In the genomic region with DNA sequence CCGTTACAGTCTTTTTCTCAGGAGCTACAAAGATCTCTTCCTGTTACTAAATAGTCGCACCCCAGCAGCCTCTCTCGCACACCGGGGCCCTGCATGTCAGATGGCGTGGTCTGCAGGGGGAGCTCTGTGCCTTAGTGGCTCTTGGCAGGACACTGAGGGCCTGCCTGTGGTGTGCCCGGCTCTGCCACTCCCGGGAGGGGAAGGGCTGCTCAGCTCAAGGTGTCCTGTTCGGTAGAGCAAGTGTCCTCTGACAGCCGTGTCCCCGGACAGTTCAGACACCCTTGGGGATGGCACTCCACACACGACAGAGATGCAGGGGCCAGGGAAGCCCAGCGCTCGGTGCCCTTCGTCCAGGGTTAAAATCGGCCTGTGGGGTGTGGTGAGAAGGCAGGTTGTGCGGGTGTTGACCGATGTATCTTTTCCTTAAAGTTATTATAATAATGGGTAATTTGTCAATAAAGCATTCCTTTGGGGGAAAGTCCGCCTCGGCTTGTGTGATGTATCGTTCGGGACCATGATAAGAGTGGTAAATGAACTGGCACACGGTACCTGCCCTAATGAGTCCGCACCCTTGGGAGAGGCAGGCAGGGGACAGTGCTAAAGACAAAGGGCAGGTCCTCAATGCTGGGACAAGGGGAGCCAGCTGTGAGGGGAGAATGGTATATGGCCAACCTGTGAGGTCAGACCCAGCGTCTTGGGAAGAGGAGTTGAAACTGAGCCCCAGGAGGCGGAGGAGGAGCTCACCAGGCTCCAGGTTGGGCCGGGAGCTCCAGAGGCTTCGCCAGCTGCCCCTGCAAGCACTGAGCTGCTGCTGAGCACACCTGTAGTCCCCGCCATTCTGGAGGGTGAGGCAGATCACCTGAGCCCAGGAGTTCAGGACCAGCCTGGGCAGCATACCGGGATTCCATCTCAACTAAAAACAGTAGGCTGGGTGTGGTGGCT, we compare ENCODE assay signal across 1 cellular context.
TF ChIP-seq lines count a peak whose summit lies in the region.

No MANE protein-coding gene starts in this region.

TF ChIP-seq in GM23338, 12 proteins besides CTCF, POLR2A, EP300 and RAD21 (continued from another document):
- TF ChIP-seq, protein P1, sequence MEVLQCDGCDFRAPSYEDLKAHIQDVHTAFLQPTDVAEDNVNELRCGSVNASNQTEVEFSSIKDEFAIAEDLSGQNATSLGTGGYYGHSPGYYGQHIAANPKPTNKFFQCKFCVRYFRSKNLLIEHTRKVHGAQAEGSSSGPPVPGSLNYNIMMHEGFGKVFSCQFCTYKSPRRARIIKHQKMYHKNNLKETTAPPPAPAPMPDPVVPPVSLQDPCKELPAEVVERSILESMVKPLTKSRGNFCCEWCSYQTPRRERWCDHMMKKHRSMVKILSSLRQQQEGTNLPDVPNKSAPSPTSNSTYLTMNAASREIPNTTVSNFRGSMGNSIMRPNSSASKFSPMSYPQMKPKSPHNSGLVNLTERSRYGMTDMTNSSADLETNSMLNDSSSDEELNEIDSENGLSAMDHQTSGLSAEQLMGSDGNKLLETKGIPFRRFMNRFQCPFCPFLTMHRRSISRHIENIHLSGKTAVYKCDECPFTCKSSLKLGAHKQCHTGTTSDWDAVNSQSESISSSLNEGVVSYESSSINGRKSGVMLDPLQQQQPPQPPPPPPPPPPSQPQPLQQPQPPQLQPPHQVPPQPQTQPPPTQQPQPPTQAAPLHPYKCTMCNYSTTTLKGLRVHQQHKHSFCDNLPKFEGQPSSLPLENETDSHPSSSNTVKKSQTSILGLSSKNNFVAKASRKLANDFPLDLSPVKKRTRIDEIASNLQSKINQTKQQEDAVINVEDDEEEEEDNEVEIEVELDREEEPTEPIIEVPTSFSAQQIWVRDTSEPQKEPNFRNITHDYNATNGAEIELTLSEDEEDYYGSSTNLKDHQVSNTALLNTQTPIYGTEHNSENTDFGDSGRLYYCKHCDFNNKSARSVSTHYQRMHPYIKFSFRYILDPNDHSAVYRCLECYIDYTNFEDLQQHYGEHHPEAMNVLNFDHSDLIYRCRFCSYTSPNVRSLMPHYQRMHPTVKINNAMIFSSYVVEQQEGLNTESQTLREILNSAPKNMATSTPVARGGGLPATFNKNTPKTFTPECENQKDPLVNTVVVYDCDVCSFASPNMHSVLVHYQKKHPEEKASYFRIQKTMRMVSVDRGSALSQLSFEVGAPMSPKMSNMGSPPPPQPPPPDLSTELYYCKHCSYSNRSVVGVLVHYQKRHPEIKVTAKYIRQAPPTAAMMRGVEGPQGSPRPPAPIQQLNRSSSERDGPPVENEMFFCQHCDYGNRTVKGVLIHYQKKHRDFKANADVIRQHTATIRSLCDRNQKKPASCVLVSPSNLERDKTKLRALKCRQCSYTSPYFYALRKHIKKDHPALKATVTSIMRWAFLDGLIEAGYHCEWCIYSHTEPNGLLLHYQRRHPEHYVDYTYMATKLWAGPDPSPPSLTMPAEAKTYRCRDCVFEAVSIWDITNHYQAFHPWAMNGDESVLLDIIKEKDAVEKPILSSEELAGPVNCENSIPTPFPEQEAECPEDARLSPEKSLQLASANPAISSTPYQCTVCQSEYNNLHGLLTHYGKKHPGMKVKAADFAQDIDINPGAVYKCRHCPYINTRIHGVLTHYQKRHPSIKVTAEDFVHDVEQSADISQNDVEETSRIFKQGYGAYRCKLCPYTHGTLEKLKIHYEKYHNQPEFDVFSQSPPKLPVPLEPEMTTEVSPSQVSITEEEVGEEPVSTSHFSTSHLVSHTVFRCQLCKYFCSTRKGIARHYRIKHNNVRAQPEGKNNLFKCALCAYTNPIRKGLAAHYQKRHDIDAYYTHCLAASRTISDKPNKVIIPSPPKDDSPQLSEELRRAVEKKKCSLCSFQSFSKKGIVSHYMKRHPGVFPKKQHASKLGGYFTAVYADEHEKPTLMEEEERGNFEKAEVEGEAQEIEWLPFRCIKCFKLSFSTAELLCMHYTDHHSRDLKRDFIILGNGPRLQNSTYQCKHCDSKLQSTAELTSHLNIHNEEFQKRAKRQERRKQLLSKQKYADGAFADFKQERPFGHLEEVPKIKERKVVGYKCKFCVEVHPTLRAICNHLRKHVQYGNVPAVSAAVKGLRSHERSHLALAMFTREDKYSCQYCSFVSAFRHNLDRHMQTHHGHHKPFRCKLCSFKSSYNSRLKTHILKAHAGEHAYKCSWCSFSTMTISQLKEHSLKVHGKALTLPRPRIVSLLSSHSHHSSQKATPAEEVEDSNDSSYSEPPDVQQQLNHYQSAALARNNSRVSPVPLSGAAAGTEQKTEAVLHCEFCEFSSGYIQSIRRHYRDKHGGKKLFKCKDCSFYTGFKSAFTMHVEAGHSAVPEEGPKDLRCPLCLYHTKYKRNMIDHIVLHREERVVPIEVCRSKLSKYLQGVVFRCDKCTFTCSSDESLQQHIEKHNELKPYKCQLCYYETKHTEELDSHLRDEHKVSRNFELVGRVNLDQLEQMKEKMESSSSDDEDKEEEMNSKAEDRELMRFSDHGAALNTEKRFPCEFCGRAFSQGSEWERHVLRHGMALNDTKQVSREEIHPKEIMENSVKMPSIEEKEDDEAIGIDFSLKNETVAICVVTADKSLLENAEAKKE (CRISPR knock-in tag; IDR thresholded peaks at IDR 0.05): no peak
- TF ChIP-seq, protein P2, sequence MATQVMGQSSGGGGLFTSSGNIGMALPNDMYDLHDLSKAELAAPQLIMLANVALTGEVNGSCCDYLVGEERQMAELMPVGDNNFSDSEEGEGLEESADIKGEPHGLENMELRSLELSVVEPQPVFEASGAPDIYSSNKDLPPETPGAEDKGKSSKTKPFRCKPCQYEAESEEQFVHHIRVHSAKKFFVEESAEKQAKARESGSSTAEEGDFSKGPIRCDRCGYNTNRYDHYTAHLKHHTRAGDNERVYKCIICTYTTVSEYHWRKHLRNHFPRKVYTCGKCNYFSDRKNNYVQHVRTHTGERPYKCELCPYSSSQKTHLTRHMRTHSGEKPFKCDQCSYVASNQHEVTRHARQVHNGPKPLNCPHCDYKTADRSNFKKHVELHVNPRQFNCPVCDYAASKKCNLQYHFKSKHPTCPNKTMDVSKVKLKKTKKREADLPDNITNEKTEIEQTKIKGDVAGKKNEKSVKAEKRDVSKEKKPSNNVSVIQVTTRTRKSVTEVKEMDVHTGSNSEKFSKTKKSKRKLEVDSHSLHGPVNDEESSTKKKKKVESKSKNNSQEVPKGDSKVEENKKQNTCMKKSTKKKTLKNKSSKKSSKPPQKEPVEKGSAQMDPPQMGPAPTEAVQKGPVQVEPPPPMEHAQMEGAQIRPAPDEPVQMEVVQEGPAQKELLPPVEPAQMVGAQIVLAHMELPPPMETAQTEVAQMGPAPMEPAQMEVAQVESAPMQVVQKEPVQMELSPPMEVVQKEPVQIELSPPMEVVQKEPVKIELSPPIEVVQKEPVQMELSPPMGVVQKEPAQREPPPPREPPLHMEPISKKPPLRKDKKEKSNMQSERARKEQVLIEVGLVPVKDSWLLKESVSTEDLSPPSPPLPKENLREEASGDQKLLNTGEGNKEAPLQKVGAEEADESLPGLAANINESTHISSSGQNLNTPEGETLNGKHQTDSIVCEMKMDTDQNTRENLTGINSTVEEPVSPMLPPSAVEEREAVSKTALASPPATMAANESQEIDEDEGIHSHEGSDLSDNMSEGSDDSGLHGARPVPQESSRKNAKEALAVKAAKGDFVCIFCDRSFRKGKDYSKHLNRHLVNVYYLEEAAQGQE (IDR thresholded peaks at IDR 0.05; ENCODE audit: unreplicated experiment): no peak
- TF ChIP-seq POLR2AphosphoS5 (IDR thresholded peaks at IDR 0.05; ENCODE audit: low read depth) (no peak), EZH2phosphoT487 (IDR thresholded peaks at IDR 0.05; ENCODE audit: unreplicated experiment) (no peak), ZNF114 (CRISPR knock-in tag; IDR thresholded peaks at IDR 0.05) (no peak), CREB1 (CRISPR knock-in tag; IDR thresholded peaks at IDR 0.05; ENCODE audit: low read depth) (no peak), JUNB (IDR thresholded peaks at IDR 0.05; ENCODE audit: unreplicated experiment) (no peak), NANOG (IDR thresholded peaks at IDR 0.05; ENCODE audit: borderline replicate concordance) (no peak), STAT1 (IDR thresholded peaks at IDR 0.05; ENCODE audit: unreplicated experiment) (no peak)
- TF ChIP-seq, protein P3, sequence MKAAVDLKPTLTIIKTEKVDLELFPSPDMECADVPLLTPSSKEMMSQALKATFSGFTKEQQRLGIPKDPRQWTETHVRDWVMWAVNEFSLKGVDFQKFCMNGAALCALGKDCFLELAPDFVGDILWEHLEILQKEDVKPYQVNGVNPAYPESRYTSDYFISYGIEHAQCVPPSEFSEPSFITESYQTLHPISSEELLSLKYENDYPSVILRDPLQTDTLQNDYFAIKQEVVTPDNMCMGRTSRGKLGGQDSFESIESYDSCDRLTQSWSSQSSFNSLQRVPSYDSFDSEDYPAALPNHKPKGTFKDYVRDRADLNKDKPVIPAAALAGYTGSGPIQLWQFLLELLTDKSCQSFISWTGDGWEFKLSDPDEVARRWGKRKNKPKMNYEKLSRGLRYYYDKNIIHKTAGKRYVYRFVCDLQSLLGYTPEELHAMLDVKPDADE (IDR thresholded peaks at IDR 0.05): no peak
